Comparison of ENCODE assay signal across 10 cellular contexts in genomic region chr12:6620137-6620884, GRCh38. TPM values are rescaled to one million over a fixed set of nuclear protein-coding genes. Genes with fewer than 3 reads are reported as not detected.
DNase-seq lines count a peak whose midpoint lies in the region; ATAC-seq and TF ChIP-seq lines count a peak whose summit lies in the region.
"Had no signal": no experiment of that assay in that cellular context is flagged by ENCODE, and none has a peak within 500 bp of the region (broad histone marks: within the 10 kb centered on the region; RNA-seq: fewer than 3 reads in every experiment).

No MANE protein-coding gene starts in this region.

- TF ChIP-seq CTCF in type B pancreatic cell (conservative IDR thresholded peaks at IDR 0.05), result peak; percentile 73

- H3K27ac Mint-ChIP-seq in type B pancreatic cell, result no peak overlapping the region

- no peak for DNase-seq in activated CD4-positive, CD25-positive, alpha-beta regulatory T cell (lab: John Stamatoyannopoulos, UW)
- peak; percentile 39 to 78 for DNase-seq in dermis microvascular lymphatic vessel endothelial cell (ENCODE audit: low read depth in 2 of 2)
- peak; percentile 71 to 86 for DNase-seq in lung microvascular endothelial cell (ENCODE audit: low read depth in 2 of 2)
- no peak for DNase-seq in type B pancreatic cell (ENCODE audit: extremely low spot score, unreplicated experiment)

- no peaks in the 10 kb centered on the region for H3K9me3 Mint-ChIP-seq in type B pancreatic cell

- H3K27me3 Mint-ChIP-seq in type B pancreatic cell, result peaks cover 26% of the 10 kb centered on the region

- no peaks in the 10 kb centered on the region for H3K4me1 Mint-ChIP-seq in type B pancreatic cell (ENCODE audit: unreplicated experiment)

- H3K4me3 Mint-ChIP-seq in type B pancreatic cell, result no peak overlapping the region

- no peaks in the 10 kb centered on the region for H3K36me3 Mint-ChIP-seq in type B pancreatic cell

- ATAC-seq in activated CD4-positive, CD25-positive, alpha-beta regulatory T cell treated with anti-CD3 and anti-CD28 coated beads, Interleukin-2, amount 50 U/mL, for 24 hours, result peak; percentile 71 to 78
- ATAC-seq in GM19397 (IDR thresholded peaks at IDR 0.05; ENCODE audit: unreplicated experiment) (no peak), HG03175 (IDR thresholded peaks at IDR 0.05; ENCODE audit: unreplicated experiment) (no peak), HG03135 (IDR thresholded peaks at IDR 0.05; ENCODE audit: unreplicated experiment) (no peak)
- ATAC-seq: A549 had no signal

RNA-seq across cellular contexts. Expression of gene CHD4, which starts 13.1 kb away (rescaled TPM):
- total RNA-seq in dermis microvascular lymphatic vessel endothelial cell (181 and 200 TPM in 2 replicates), lung microvascular endothelial cell (155 and 187 TPM in 2 replicates), type B pancreatic cell (ENCODE audit: low replicate concordance) (270 and 289 TPM in 2 replicates)

RNA-seq across cellular contexts. Expression of gene LPAR5, which starts 15.4 kb away (rescaled TPM):
- total RNA-seq in dermis microvascular lymphatic vessel endothelial cell, result under 0.01 TPM in 1 of 2 replicates, not detected in the other
- not detected in 2 replicates for total RNA-seq in lung microvascular endothelial cell
- 2.7 and 19.9 TPM in 2 replicates for total RNA-seq in type B pancreatic cell (ENCODE audit: low replicate concordance)
- total RNA-seq: LHCN-M2 had no signal

RNA-seq across cellular contexts. Expression of gene ACRBP, which starts 26.9 kb away (rescaled TPM):
- 0.39 and 0.51 TPM in 2 replicates for total RNA-seq in dermis microvascular lymphatic vessel endothelial cell
- 0.20 and 0.22 TPM in 2 replicates for total RNA-seq in lung microvascular endothelial cell
- 3.9 and 7.1 TPM in 2 replicates for total RNA-seq in type B pancreatic cell (ENCODE audit: low replicate concordance)
- total RNA-seq: LHCN-M2 had no signal

RNA-seq across cellular contexts. Expression of gene ING4, which starts 42.6 kb away (rescaled TPM):
- 31.1 and 41.1 TPM in 2 replicates for total RNA-seq in dermis microvascular lymphatic vessel endothelial cell
- total RNA-seq in lung microvascular endothelial cell, result 34.4 and 44.0 TPM in 2 replicates
- total RNA-seq in type B pancreatic cell (ENCODE audit: low replicate concordance), result 58.1 and 102 TPM in 2 replicates

RNA-seq across cellular contexts. Expression of gene NOP2, which starts 52.2 kb away (rescaled TPM):
- total RNA-seq in dermis microvascular lymphatic vessel endothelial cell (10.4 and 13.4 TPM in 2 replicates), lung microvascular endothelial cell (7.4 and 11.7 TPM in 2 replicates), type B pancreatic cell (ENCODE audit: low replicate concordance) (60.9 and 106 TPM in 2 replicates)

Comparison
In these comparisons a context has a peak if more than half of its experiments do, and no peak if none do; other contexts are left out.
1. ATAC-seq: peak in activated CD4-positive, CD25-positive, alpha-beta regulatory T cell treated with anti-CD3 and anti-CD28 coated beads, Interleukin-2, amount 50 U/mL, for 24 hours (2 of 2); none in GM19397 (single experiment), HG03175 (single experiment) and HG03135 (single experiment).
2. DNase-seq: peak in dermis microvascular lymphatic vessel endothelial cell (2 of 2) and lung microvascular endothelial cell (2 of 2); none in activated CD4-positive, CD25-positive, alpha-beta regulatory T cell (0 of 4) and type B pancreatic cell (single experiment).